ENCODE assay signal across 19 cellular contexts in the genomic region with DNA sequence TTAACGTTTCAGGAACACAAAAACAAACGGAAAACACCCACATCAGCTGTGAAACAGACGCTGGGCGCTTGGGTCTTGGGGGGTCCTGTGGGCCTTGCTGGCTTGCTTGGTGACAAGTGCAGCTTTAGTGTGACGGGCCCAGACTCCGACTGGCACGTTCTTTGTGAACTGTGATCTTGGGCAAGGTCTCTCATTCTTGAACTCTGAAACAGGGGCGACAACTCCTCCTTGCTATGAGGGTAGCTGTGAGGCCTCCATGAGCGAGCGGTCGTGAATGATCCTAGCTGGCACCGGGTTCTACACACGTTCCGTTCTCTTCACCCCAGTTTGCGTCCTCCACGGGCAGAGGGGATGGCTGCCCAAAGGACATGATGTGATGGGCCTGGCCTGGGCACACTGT. TPM values are rescaled to one million over a fixed set of nuclear protein-coding genes. Genes with fewer than 3 reads are reported as not detected.
A peak's percentile ranks its signal among the peaks of the same experiment; 100 is the strongest.
DNase-seq lines count a peak whose midpoint lies in the region; ATAC-seq and TF ChIP-seq lines count a peak whose summit lies in the region.
"Had no signal": no experiment of that assay in that cellular context is flagged by ENCODE, and none has a peak within 500 bp of the region (broad histone marks: within the 10 kb centered on the region; RNA-seq: fewer than 3 reads in every experiment).

No MANE protein-coding gene starts in this region.

- H3K4me1 ChIP-seq in Peyer's patch (peaks cover 0 to 6% (median 0%) of the 10 kb centered on the region in 4 donors), muscle layer of colon (ENCODE audit: insufficient read depth, low read length) (no peaks in the 10 kb centered on the region), subcutaneous abdominal adipose tissue (ENCODE audit: control insufficient read depth in 5 of 5, insufficient read depth in 5 of 5, low read length in 5 of 5) (peaks cover 4 to 34% (median 16%) of the 10 kb centered on the region in 5 donors)
- H3K4me1 ChIP-seq: foreskin keratinocyte had no signal

- TF ChIP-seq CTCF in Peyer's patch (IDR thresholded peaks at IDR 0.05): no peak
- no peak for TF ChIP-seq CTCF in coronary artery (IDR thresholded peaks at IDR 0.05)

- no peaks in the 10 kb centered on the region for H3K9me3 ChIP-seq in Peyer's patch
- no peaks in the 10 kb centered on the region for H3K9me3 ChIP-seq in muscle layer of colon (ENCODE audit: low read length)
- H3K9me3 ChIP-seq in subcutaneous abdominal adipose tissue (ENCODE audit: control insufficient read depth in 5 of 5, low read length in 5 of 5): no peaks in the 10 kb centered on the region
- H3K9me3 ChIP-seq: BE2C had no signal

- ATAC-seq in GM19035 (IDR thresholded peaks at IDR 0.05; ENCODE audit: unreplicated experiment) (no peak), HG02759 (IDR thresholded peaks at IDR 0.05; ENCODE audit: unreplicated experiment) (no peak)
- ATAC-seq: foreskin keratinocyte; natural killer cell treated with Interleukin-12 subunit alpha and Interleukin-12 subunit beta and Interleukin-15 and Interleukin-18, amount 100 ng/mL, for 72 hours had no signal

- H3K9ac ChIP-seq in muscle layer of colon (ENCODE audit: low read length) (no peak overlapping the region), subcutaneous abdominal adipose tissue (ENCODE audit: low read length in 5 of 5) (peak overlapping the region in 1 of 5 donors; percentile 56)

- no peaks in the 10 kb centered on the region for H3K27me3 ChIP-seq in Peyer's patch
- H3K27me3 ChIP-seq in muscle layer of colon (ENCODE audit: control insufficient read depth in 1 of 2, insufficient read depth in 2 of 2, low read length in 2 of 2): no peaks in the 10 kb centered on the region
- H3K27me3 ChIP-seq in subcutaneous abdominal adipose tissue (ENCODE audit: control insufficient read depth in 5 of 5, insufficient read depth in 4 of 5, low read length in 5 of 5): peaks cover 0 to 4% (median 0%) of the 10 kb centered on the region in 5 donors
- H3K27me3 ChIP-seq: BE2C, foreskin keratinocyte had no signal

- TF ChIP-seq POLR2A in Peyer's patch (IDR thresholded peaks at IDR 0.05): no peak

- no peak overlapping the region for H3K4me3 ChIP-seq in Peyer's patch
- H3K4me3 ChIP-seq in coronary artery: no peak overlapping the region
- H3K4me3 ChIP-seq in muscle layer of colon (ENCODE audit: low read depth in 1 of 2, low read length in 2 of 2): no peak overlapping the region
- peak overlapping the region in 1 of 5 donors; percentile 45 for H3K4me3 ChIP-seq in subcutaneous abdominal adipose tissue (ENCODE audit: low read depth in 1 of 5, low read length in 5 of 5)

- H3K36me3 ChIP-seq in Peyer's patch (peaks cover 0 to 18% (median 0%) of the 10 kb centered on the region in 3 donors), muscle layer of colon (ENCODE audit: insufficient read depth, low read length) (peaks cover 24% of the 10 kb centered on the region), subcutaneous abdominal adipose tissue (ENCODE audit: control insufficient read depth in 5 of 5, insufficient read depth in 5 of 5, low read length in 5 of 5) (peaks cover 12 to 21% (median 14%) of the 10 kb centered on the region in 5 donors)

- DNase-seq in Peyer's patch (no peak), coronary artery (ENCODE audit: low spot score) (no peak), CD1c-positive myeloid dendritic cell (ENCODE audit: extremely low spot score) (no peak)
- DNase-seq in activated T-cell treated with anti-CD3 and anti-CD28 coated beads, Interleukin-2, amount 50 U/mL, for 1 hour: no peak
- DNase-seq: activated B cell treated with CpG ODN at 0.5 μM for 24 hours; activated naive CD8-positive, alpha-beta T cell treated with anti-CD3 and anti-CD28 coated beads, Interleukin-2, amount 50 U/mL, for 24 hours; foreskin keratinocyte; NCI-H1930; NCI-H446 treated with DMSO at 0.1 percent for 48 hours; stimulated activated CD4-positive, alpha-beta T cell treated with anti-CD3 and anti-CD28 coated beads, Interleukin-2, amount 100 ng/mL, for 24 hours; substantia nigra had no signal

- H3K27ac ChIP-seq in Peyer's patch (peak overlapping the region; percentile 20 to 79 (median 54)), coronary artery (peak overlapping the region; percentile 83 to 85), muscle layer of colon (ENCODE audit: low read depth, low read length) (peak overlapping the region; percentile 21), subcutaneous abdominal adipose tissue (ENCODE audit: low read depth, low read length) (peak overlapping the region; percentile 90)
- H3K27ac ChIP-seq: foreskin keratinocyte had no signal

RNA-seq across cellular contexts. Expression of a gene that starts 8.7 kb away (rescaled TPM):
- total RNA-seq in Peyer's patch: 1 to 10 TPM in 2 of 4 donors, under 1 TPM in 1, not detected in 1; 0.70 to 5.8 (median 1.1) TPM
- total RNA-seq: activated B cell treated with CpG ODN at 0.5 μM for 24 hours; activated T-helper 1 cell treated with anti-CD3 and anti-CD28 coated beads, Interleukin-12 subunit alpha, Interleukin-12 subunit beta, Interleukin-2, Interleukin-4 antibody, amounts not matched to agents 30 ng/mL and 10 ng/mL and 1 ng/mL, durations not matched to agents 14 hours and 24 hours and 36 hours; foreskin keratinocyte; MCF 10A had no signal

RNA-seq across cellular contexts. Expression of a gene that starts 11.2 kb away (rescaled TPM):
- 1,000 to 10,000 TPM in 3 of 4 donors, 100 to 1,000 TPM in 1; 855 to 2,886 (median 1,081) TPM for total RNA-seq in Peyer's patch

RNA-seq across cellular contexts. Expression of a gene that starts 28.1 kb away (rescaled TPM):
- total RNA-seq in Peyer's patch: 10 to 100 TPM in 3 of 4 donors, 1 to 10 TPM in 1; 8.2 to 42.9 (median 14.8) TPM

Comparison
In these comparisons a context has a peak if more than half of its experiments do, and no peak if none do; other contexts are left out.
1. H3K27ac ChIP-seq: peak in every context shown above with its lines; median percentile 90 in subcutaneous abdominal adipose tissue; 84 in coronary artery; 54 in Peyer's patch; 21 in muscle layer of colon.